ENCODE assay signal across 25 cellular contexts in the genomic region with DNA sequence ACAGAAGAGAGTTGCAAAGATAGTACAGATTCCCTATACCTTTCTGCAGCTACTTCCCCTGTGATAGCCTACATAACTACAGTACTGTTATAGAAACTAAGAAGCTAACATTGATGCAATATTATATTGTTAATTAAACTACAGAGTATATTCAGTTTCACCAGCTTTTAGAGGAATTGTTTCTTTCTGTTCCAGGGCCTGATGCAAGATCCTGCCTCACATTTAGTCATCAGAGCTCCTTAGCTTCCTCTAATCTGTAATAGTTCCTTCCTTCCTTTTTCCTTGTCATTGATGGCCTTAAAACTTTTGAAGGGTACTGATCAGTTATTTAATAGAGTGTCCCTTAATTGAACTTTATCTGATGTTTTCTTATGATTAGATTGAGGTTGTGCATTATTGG. TPM values are rescaled to one million over a fixed set of nuclear protein-coding genes. Genes with fewer than 3 reads are reported as not detected.
DNase-seq lines count a peak whose midpoint lies in the region; ATAC-seq, FAIRE-seq and TF ChIP-seq lines count a peak whose summit lies in the region.
"Had no signal": no experiment of that assay in that cellular context is flagged by ENCODE, and none has a peak within 500 bp of the region (broad histone marks: within the 10 kb centered on the region; RNA-seq: fewer than 3 reads in every experiment).

No MANE protein-coding gene starts in this region.

- H4K20me1 ChIP-seq in HepG2 (ENCODE audit: insufficient read depth, low read length), result no peaks in the 10 kb centered on the region

- H3K4me3 Mint-ChIP-seq in activated CD4-positive, alpha-beta T cell treated with anti-CD3 and anti-CD28 coated beads, Interleukin-2, amount 10 ng/mL, durations not matched to agents 7 days and 5 days, result no peak overlapping the region
- H3K4me3 Mint-ChIP-seq: activated CD8-positive, alpha-beta T cell treated with anti-CD3 and anti-CD28 coated beads for 36 hours; activated T-cell treated with anti-CD3 and anti-CD28 coated beads, Interleukin-2, amount 50 U/mL, for 4 hours; brain; nephron; T-helper 17 cell had no signal

- CTCF ChIA-PET in HepG2 (lab: Yijun Ruan, JAX; ENCODE audit: low intra/inter-chr PET ratio, low total read pairs), result no interaction called here
- CTCF ChIA-PET in activated CD4-positive, alpha-beta T cell treated with anti-CD3 and anti-CD28 coated beads, Interleukin-2, amount 10 ng/mL, durations not matched to agents 7 days and 5 days (lab: Charles Lee), result no interaction called here

- TF ChIP-seq EP300 in HepG2 (IDR thresholded peaks at IDR 0.05; ENCODE audit: low read depth in 2 of 2, low read length in 2 of 2) (no peak), HepG2 (CRISPR knock-in tag; IDR thresholded peaks at IDR 0.05; ENCODE audit: borderline replicate concordance) (no peak)

- TF ChIP-seq POLR2A in right lobe of liver (IDR thresholded peaks at IDR 0.05) (no peak), HepG2 (IDR thresholded peaks at IDR 0.05; ENCODE audit: insufficient read depth in 1 of 2, low read depth in 2 of 2, low read length in 2 of 2) (no peak)

- H2AFZ ChIP-seq in HepG2 (ENCODE audit: low read length), result no peak overlapping the region

- DNase-seq in right lobe of liver, result no peak
- DNase-seq in HepG2 (ENCODE audit: low spot score), result no peak
- DNase-seq in SKM-1 treated with dmso at 0.1 percent for 144 hours (lab: John Stamatoyannopoulos, UW; ENCODE audit: unreplicated experiment), result peak; percentile 68
- DNase-seq in fibroblast of peridontal ligament (ENCODE audit: extremely low read depth), result peak; percentile 16
- DNase-seq in activated CD4-positive, alpha-beta T cell treated with anti-CD3 and anti-CD28 coated beads, Interleukin-2, amount 10 ng/mL, durations not matched to agents 7 days and 5 days, result no peak
- no peak for DNase-seq in NCI-H510A (lab: John Stamatoyannopoulos, UW)
- DNase-seq in HTR-8/SVneo (ENCODE audit: insufficient read length, low spot score), result no peak
- DNase-seq: 8988T; activated CD8-positive, alpha-beta T cell treated with anti-CD3 and anti-CD28 coated beads for 36 hours; activated T-cell treated with anti-CD3 and anti-CD28 coated beads, Interleukin-2, amount 50 U/mL, for 4 hours; DMS 273 treated with DMSO at 0.1 percent for 48 hours; hippocampal formation; kidney; NCI-H187; NCI-H345; psoas muscle; T-helper 17 cell; WERI-Rb-1 had no signal

- in situ Hi-C loops in HepG2 (cut with HindIII; ENCODE audit: extremely low pct_ligation_motif_present, low pct_unique_long_range_greater_than_20kb), result no loop called here

- BruUV-seq in HepG2 (replicated peaks; lab: Mats Ljungman, UMichigan), result no TSS peak

- no peak for TF ChIP-seq CTCF in right lobe of liver (IDR thresholded peaks at IDR 0.05)
- no peak for TF ChIP-seq CTCF in HepG2 (CRISPR knock-in tag; IDR thresholded peaks at IDR 0.05)

- POLR2A ChIA-PET in HepG2 (lab: Yijun Ruan, JAX), result interaction anchor here (1.2 kb wide), 1 partner anchor 57 kb away, joined by 3 read pairs; the partner anchor contains the start of gene SDHAF3
- POLR2A ChIA-PET in activated CD4-positive, alpha-beta T cell treated with anti-CD3 and anti-CD28 coated beads, Interleukin-2, amount 10 ng/mL, durations not matched to agents 7 days and 5 days (lab: Charles Lee), result no interaction called here

- intact Hi-C loops in right lobe of liver (cut with DNase I), result no loop called here
- intact Hi-C loops in HepG2 (cut with micrococcal nuclease; ENCODE audit: unreplicated experiment), result loop anchor here (10.0 kb wide), 1 partner anchor 1260 kb away; no protein-coding TSS in a partner anchor

- H3K27ac ChIP-seq in right lobe of liver (no peak overlapping the region), HepG2 (ENCODE audit: extremely low read length, insufficient read depth, low read length) (no peak overlapping the region)
- H3K27ac ChIP-seq: psoas muscle, thoracic aorta, WERI-Rb-1 had no signal

- ATAC-seq in right lobe of liver (peak in 3 of 4 donors; percentile 23 to 33 (median 24)), HepG2 (no peak), HG02759 (IDR thresholded peaks at IDR 0.05; ENCODE audit: unreplicated experiment) (no peak)
- ATAC-seq: activated CD8-positive, alpha-beta T cell treated with anti-CD3 and anti-CD28 coated beads for 36 hours; activated naive CD4-positive, alpha-beta T cell treated with anti-CD3 and anti-CD28 coated beads, Interleukin-2, amount 50 U/mL, for 72 hours; activated T-cell treated with anti-CD3 and anti-CD28 coated beads, Interleukin-2, amount 50 U/mL, for 4 hours; esophagus mucosa; psoas muscle; Right ventricle myocardium inferior; T-helper 17 cell had no signal

- H3K4me2 ChIP-seq in HepG2 (ENCODE audit: low read depth, low read length), result no peak overlapping the region

- H3K9me3 Mint-ChIP-seq in activated CD4-positive, alpha-beta T cell treated with anti-CD3 and anti-CD28 coated beads, Interleukin-2, amount 10 ng/mL, durations not matched to agents 7 days and 5 days, result no peaks in the 10 kb centered on the region
- H3K9me3 Mint-ChIP-seq: activated CD8-positive, alpha-beta T cell treated with anti-CD3 and anti-CD28 coated beads for 36 hours; activated naive CD4-positive, alpha-beta T cell treated with anti-CD3 and anti-CD28 coated beads, Interleukin-2, amount 50 U/mL, for 72 hours; activated T-cell treated with anti-CD3 and anti-CD28 coated beads, Interleukin-2, amount 50 U/mL, for 4 hours; brain; nephron had no signal

- H3K36me3 ChIP-seq in right lobe of liver (no peaks in the 10 kb centered on the region), HepG2 (replicated peaks in 1 of 2; ENCODE audit: control insufficient read depth in 1 of 2, insufficient read depth in 2 of 2, low read length in 2 of 2) (no peaks in the 10 kb centered on the region)
- H3K36me3 ChIP-seq: thoracic aorta, WERI-Rb-1 had no signal

- H3K27ac Mint-ChIP-seq in activated CD4-positive, alpha-beta T cell treated with anti-CD3 and anti-CD28 coated beads, Interleukin-2, amount 10 ng/mL, durations not matched to agents 7 days and 5 days, result no peak overlapping the region
- H3K27ac Mint-ChIP-seq: activated CD8-positive, alpha-beta T cell treated with anti-CD3 and anti-CD28 coated beads for 36 hours; brain; nephron; T-helper 17 cell had no signal

- no peaks in the 10 kb centered on the region for H3K9me3 ChIP-seq in right lobe of liver
- no peaks in the 10 kb centered on the region for H3K9me3 ChIP-seq in HepG2 (ENCODE audit: low read length)
- H3K9me3 ChIP-seq: psoas muscle, thoracic aorta had no signal

- FAIRE-seq in HepG2 (lab: Jason Lieb, UNC) (no peak), HTR-8/SVneo (lab: Jason Lieb, UNC) (no peak)

- H3K27me3 ChIP-seq in right lobe of liver (no peaks in the 10 kb centered on the region), HepG2 (ENCODE audit: control insufficient read depth in 1 of 2, insufficient read depth in 2 of 2, low read length in 2 of 2) (no peaks in the 10 kb centered on the region)

- no peaks in the 10 kb centered on the region for H3K4me1 Mint-ChIP-seq in activated CD4-positive, alpha-beta T cell treated with anti-CD3 and anti-CD28 coated beads, Interleukin-2, amount 10 ng/mL, durations not matched to agents 7 days and 5 days

- H3K9ac ChIP-seq in HepG2 (ENCODE audit: insufficient read depth, low read depth, low read length), result no peak overlapping the region

- no peaks in the 10 kb centered on the region for H3K79me2 ChIP-seq in HepG2 (ENCODE audit: insufficient read depth, low read length)

- TF ChIP-seq RAD21 in HepG2 (CRISPR knock-in tag; IDR thresholded peaks at IDR 0.05), result no peak

- no peaks in the 10 kb centered on the region for H3K4me1 ChIP-seq in right lobe of liver
- H3K4me1 ChIP-seq in HepG2 (ENCODE audit: insufficient read depth, low read length), result no peaks in the 10 kb centered on the region
- H3K4me1 ChIP-seq: psoas muscle had no signal

- H3K36me3 Mint-ChIP-seq in activated CD4-positive, alpha-beta T cell treated with anti-CD3 and anti-CD28 coated beads, Interleukin-2, amount 10 ng/mL, durations not matched to agents 7 days and 5 days (ENCODE audit: low read depth), result peaks cover 2% of the 10 kb centered on the region
- H3K36me3 Mint-ChIP-seq: activated naive CD4-positive, alpha-beta T cell treated with anti-CD3 and anti-CD28 coated beads, Interleukin-2, amount 50 U/mL, for 72 hours; brain had no signal

- H3K4me3 ChIP-seq in right lobe of liver (no peak overlapping the region), HepG2 (replicated peaks in 1 of 3; ENCODE audit: insufficient read depth in 1 of 3, low read depth in 2 of 3, low read length in 3 of 3) (no peak overlapping the region)
- H3K4me3 ChIP-seq: psoas muscle, thoracic aorta had no signal

- H3K27me3 Mint-ChIP-seq in activated CD4-positive, alpha-beta T cell treated with anti-CD3 and anti-CD28 coated beads, Interleukin-2, amount 10 ng/mL, durations not matched to agents 7 days and 5 days, result no peaks in the 10 kb centered on the region
- H3K27me3 Mint-ChIP-seq: activated CD8-positive, alpha-beta T cell treated with anti-CD3 and anti-CD28 coated beads for 36 hours; brain; T-helper 17 cell had no signal

RNA-seq across cellular contexts. Expression of gene SDHAF3, which starts 56.8 kb away (rescaled TPM):
- total RNA-seq in right lobe of liver (10 to 100 TPM in 4 of 6 experiments, 1 to 10 TPM in 2; 8.5 to 15.5 (median 12.1) TPM), HepG2 (2016; rRNA removed; fragmentation: Illumina TruSeq; extraction: Trizol) (32.6 and 46.9 TPM in 2 replicates)
- 16.0 and 21.0 TPM in 2 replicates for total RNA-seq in HepG2 (2016; cell fraction: cytosol; rRNA removed; fragmentation: Illumina TruSeq; extraction: Trizol; ENCODE audit: low read depth)
- 40.1 and 50.4 TPM in 2 replicates for total RNA-seq in HepG2 (2016; cell fraction: insoluble cytoplasmic fraction; rRNA removed; fragmentation: Illumina TruSeq; extraction: Trizol)
- 26.3 and 29.6 TPM in 2 replicates for total RNA-seq in HepG2 (2016; cell fraction: membrane; rRNA removed; fragmentation: Illumina TruSeq; extraction: Trizol)
- 17.6 and 22.6 TPM in 2 replicates for total RNA-seq in HepG2 (2016; cell fraction: nucleus; rRNA removed; fragmentation: Illumina TruSeq; extraction: Trizol)
- polyA plus RNA-seq in HepG2 (2011; rRNA removed), result 11.7 and 15.2 TPM in 2 replicates
- polyA plus RNA-seq in HepG2 (2011; cell fraction: cytosol; rRNA removed), result 7.3 and 9.3 TPM in 2 replicates
- polyA plus RNA-seq in HepG2 (2011; cell fraction: nucleus; rRNA removed), result 2.2 and 2.8 TPM in 2 replicates
- 21.1 and 45.4 TPM in 2 replicates for polyA plus RNA-seq in HepG2 (2012)
- polyA plus RNA-seq in HepG2 (2016; cell fraction: cytosol; fragmentation: Illumina TruSeq; extraction: Trizol; ENCODE audit: low read depth), result 18.5 and 25.0 TPM in 2 replicates
- polyA plus RNA-seq in HepG2 (2016; cell fraction: insoluble cytoplasmic fraction; fragmentation: Illumina TruSeq; extraction: Trizol; ENCODE audit: low read depth), result 71.8 and 79.1 TPM in 2 replicates
- polyA plus RNA-seq in HepG2 (2016; cell fraction: membrane; fragmentation: Illumina TruSeq; extraction: Trizol; ENCODE audit: low read depth), result 38.7 and 40.8 TPM in 2 replicates
- 32.4 and 35.9 TPM in 2 replicates for polyA plus RNA-seq in HepG2 (2016; cell fraction: nucleus; fragmentation: Illumina TruSeq; extraction: Trizol; ENCODE audit: insufficient read depth, low read depth)
- polyA minus RNA-seq in HepG2 (2011; rRNA and poly(A)+ RNA removed; ENCODE audit: low replicate concordance), result 27.1 and 28.0 TPM in 2 replicates
- 20.5 and 23.2 TPM in 2 replicates for polyA minus RNA-seq in HepG2 (2011; cell fraction: cytosol; rRNA and poly(A)+ RNA removed)
- 16.6 and 19.9 TPM in 2 replicates for polyA minus RNA-seq in HepG2 (2011; cell fraction: nucleus; rRNA and poly(A)+ RNA removed)
- total RNA-seq in activated CD4-positive, alpha-beta T cell treated with anti-CD3 and anti-CD28 coated beads, Interleukin-2, amount 10 ng/mL, durations not matched to agents 7 days and 5 days, result 10 to 100 TPM; 15.1 to 19.2 TPM

Comparison
In these comparisons a context has a peak if more than half of its experiments do, and no peak if none do; other contexts are left out.
1. ATAC-seq: peak in right lobe of liver (3 of 4); none in HepG2 (single experiment) and HG02759 (single experiment).
2. DNase-seq: peak in SKM-1 treated with dmso at 0.1 percent for 144 hours (single experiment) and fibroblast of peridontal ligament (single experiment); none in right lobe of liver (0 of 3), HepG2 (single experiment), activated CD4-positive, alpha-beta T cell treated with anti-CD3 and anti-CD28 coated beads, Interleukin-2, amount 10 ng/mL, durations not matched to agents 7 days and 5 days (single experiment), NCI-H510A (single experiment) and HTR-8/SVneo (single experiment).